Comparison of ENCODE assay signal across 15 cellular contexts in the genomic region with DNA sequence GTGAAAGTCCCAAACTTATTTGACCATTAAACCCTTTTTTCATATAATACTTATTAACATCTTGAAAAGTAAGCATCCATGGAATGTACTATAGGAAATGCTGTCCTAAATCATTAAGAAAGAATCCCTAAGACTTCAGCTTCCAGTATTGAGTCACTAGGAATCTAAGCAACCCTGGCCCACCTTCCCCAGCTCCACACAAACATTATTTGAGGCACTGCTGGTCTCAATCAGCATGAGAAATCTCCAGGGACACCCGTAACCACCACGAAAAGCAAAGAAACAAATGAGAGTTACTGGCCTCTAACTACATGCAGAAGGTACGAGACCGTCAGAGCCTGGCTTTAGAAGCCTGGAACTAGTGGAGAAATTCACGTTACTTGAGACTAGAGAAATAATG.
DNase-seq lines count a peak whose midpoint lies in the region; ATAC-seq and TF ChIP-seq lines count a peak whose summit lies in the region.
"Had no signal": no experiment of that assay in that cellular context is flagged by ENCODE, and none has a peak within 500 bp of the region (broad histone marks: within the 10 kb centered on the region; RNA-seq: fewer than 3 reads in every experiment).

No MANE protein-coding gene starts in this region.

- CTCF ChIA-PET in AG04450 (lab: Charles Lee) (interaction anchor here (0.6 kb wide), 1 partner anchor 29 kb away, joined by 3 read pairs; no protein-coding TSS in a partner anchor), RWPE1 (lab: Yijun Ruan, JAX) (interaction anchor here (0.6 kb wide), 1 partner anchor 531 kb away, joined by 3 read pairs; no protein-coding TSS in a partner anchor)

- H3K27me3 ChIP-seq in AG04450 (ENCODE audit: control insufficient read depth, insufficient read depth, low read length) (no peaks in the 10 kb centered on the region), brain microvascular endothelial cell (replicated peaks) (no peaks in the 10 kb centered on the region)

- no peak for TF ChIP-seq CTCF in AG04450 (IDR thresholded peaks at IDR 0.05; ENCODE audit: low read depth, low read length)
- TF ChIP-seq CTCF in brain microvascular endothelial cell (IDR thresholded peaks at IDR 0.05; ENCODE audit: low read depth, low read length, missing control alignments), result no peak
- no peak for TF ChIP-seq CTCF in RWPE1 (conservative IDR thresholded peaks at IDR 0.05; ENCODE audit: low read depth)

- in situ Hi-C loops in brain microvascular endothelial cell (cut with HindIII; ENCODE audit: low pct_ligation_motif_present, low sequenced_read_pairs), result no loop called here

- no peak overlapping the region; the same call in 1 of the 2 replicates for H3K4me3 ChIP-seq in AG04450 (ENCODE audit: low read depth, low read length)
- no peak overlapping the region for H3K4me3 ChIP-seq in brain microvascular endothelial cell (ENCODE audit: low read depth, low read length)
- H3K4me3 ChIP-seq: coronary artery had no signal

- H3K36me3 ChIP-seq in brain microvascular endothelial cell (replicated peaks), result no peaks in the 10 kb centered on the region

- H3K9me3 ChIP-seq in AG04450 (ENCODE audit: control insufficient read depth, insufficient read depth, low read length), result no peaks in the 10 kb centered on the region

- no peak for ATAC-seq in HG02610 (IDR thresholded peaks at IDR 0.05; ENCODE audit: unreplicated experiment)
- ATAC-seq: esophagus mucosa had no signal

- H3K27ac ChIP-seq in AG04450 (ENCODE audit: low read depth, low read length) (peak overlapping the region; percentile 75), brain microvascular endothelial cell (peak overlapping the region; percentile 86), RWPE1 (no peak overlapping the region)
- H3K27ac ChIP-seq: coronary artery had no signal

- POLR2A ChIA-PET in AG04450 (lab: Yijun Ruan, JAX) (no interaction called here), RWPE1 (lab: Yijun Ruan, JAX; ENCODE audit: low non-redundant PET) (no interaction called here)

- DNase-seq in AG04450 (ENCODE audit: low read depth, low spot score) (peak; percentile 29), HT1080 (ENCODE audit: low read depth) (peak; percentile 49), brain microvascular endothelial cell (peak; percentile 89), islet precursor cell (peak; percentile 59), DMS79 (lab: John Stamatoyannopoulos, UW) (no peak), RWPE1 (ENCODE audit: low spot score) (no peak)
- DNase-seq in activated CD8-positive, alpha-beta memory T cell treated with anti-CD3 and anti-CD28 coated beads for 24 hours, result no peak
- DNase-seq: ACHN; activated CD8-positive, alpha-beta memory T cell treated with anti-CD3 and anti-CD28 coated beads, Interleukin-2, amount 50 U/mL, for 4 hours; activated naive CD8-positive, alpha-beta T cell treated with anti-CD3 and anti-CD28 coated beads for 36 hours; DMS79 treated with DMSO at 0.1 percent for 48 hours; NCI-H1436 treated with DMSO at 0.1 percent for 48 hours had no signal

Comparison
In these comparisons a context has a peak if more than half of its experiments do, and no peak if none do; other contexts are left out.
1. DNase-seq: peak in AG04450 (single experiment), HT1080 (single experiment), brain microvascular endothelial cell (single experiment) and islet precursor cell (single experiment); none in DMS79 (single experiment), activated CD8-positive, alpha-beta memory T cell treated with anti-CD3 and anti-CD28 coated beads for 24 hours (single experiment) and RWPE1 (single experiment).